1 cellular context compared by ENCODE assay signal in genomic region chr12:111757361-111758119, GRCh38.
TF ChIP-seq lines count a peak whose summit lies in the region.

No MANE protein-coding gene starts in this region.

TF ChIP-seq in K562, 482 proteins besides CTCF, POLR2A, EP300 and RAD21 (continued from another document):
- TF ChIP-seq, protein P1, sequence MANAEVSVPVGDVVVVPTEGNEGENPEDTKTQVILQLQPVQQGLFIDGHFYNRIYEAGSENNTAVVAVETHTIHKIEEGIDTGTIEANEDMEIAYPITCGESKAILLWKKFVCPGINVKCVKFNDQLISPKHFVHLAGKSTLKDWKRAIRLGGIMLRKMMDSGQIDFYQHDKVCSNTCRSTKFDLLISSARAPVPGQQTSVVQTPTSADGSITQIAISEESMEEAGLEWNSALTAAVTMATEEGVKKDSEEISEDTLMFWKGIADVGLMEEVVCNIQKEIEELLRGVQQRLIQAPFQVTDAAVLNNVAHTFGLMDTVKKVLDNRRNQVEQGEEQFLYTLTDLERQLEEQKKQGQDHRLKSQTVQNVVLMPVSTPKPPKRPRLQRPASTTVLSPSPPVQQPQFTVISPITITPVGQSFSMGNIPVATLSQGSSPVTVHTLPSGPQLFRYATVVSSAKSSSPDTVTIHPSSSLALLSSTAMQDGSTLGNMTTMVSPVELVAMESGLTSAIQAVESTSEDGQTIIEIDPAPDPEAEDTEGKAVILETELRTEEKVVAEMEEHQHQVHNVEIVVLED (CRISPR knock-in tag; IDR thresholded peaks at IDR 0.05), result no peak
- TF ChIP-seq IFI16 (CRISPR knock-in tag; IDR thresholded peaks at IDR 0.05), result no peak
- no peak for TF ChIP-seq HMG20B (CRISPR knock-in tag; IDR thresholded peaks at IDR 0.05)
- peak; percentile 53; the same call in 1 of the 2 replicates for TF ChIP-seq ZNF766 (CRISPR knock-in tag; conservative IDR thresholded peaks at IDR 0.05)
- no peak for TF ChIP-seq ZBTB33 (CRISPR knock-in tag; IDR thresholded peaks at IDR 0.05)
- no peak for TF ChIP-seq NFYB (IDR thresholded peaks at IDR 0.05; ENCODE audit: extremely low read depth, insufficient read length)
- TF ChIP-seq ETV5 (CRISPR knock-in tag; IDR thresholded peaks at IDR 0.05; ENCODE audit: low read depth), result no peak
- TF ChIP-seq L3MBTL2 (IDR thresholded peaks at IDR 0.05), result peak; percentile 22; the same call in 1 of the 2 replicates
- TF ChIP-seq NFIX (CRISPR knock-in tag; IDR thresholded peaks at IDR 0.05; ENCODE audit: low read depth), result no peak
- peak; percentile 54; the same call in 1 of the 2 replicates for TF ChIP-seq TEAD4 (IDR thresholded peaks at IDR 0.05; ENCODE audit: low read length)
- TF ChIP-seq TEAD4 (CRISPR knock-in tag; IDR thresholded peaks at IDR 0.05; ENCODE audit: borderline replicate concordance), result no peak
- no peak for TF ChIP-seq ZNF175 (CRISPR knock-in tag; IDR thresholded peaks at IDR 0.05; ENCODE audit: low read depth)
- TF ChIP-seq GATAD2A (IDR thresholded peaks at IDR 0.05), result no peak
- TF ChIP-seq DACH1 (IDR thresholded peaks at IDR 0.05; ENCODE audit: partially characterized antibody), result no peak
- TF ChIP-seq HMBOX1 (IDR thresholded peaks at IDR 0.05), result no peak
- TF ChIP-seq TEAD1 (CRISPR knock-in tag; IDR thresholded peaks at IDR 0.05), result peak in 1 of 2 experiments; percentile 19; a peak in 1 of 4 replicates
- peak; percentile 35; the same call in 1 of the 2 replicates for TF ChIP-seq NFE2 (IDR thresholded peaks at IDR 0.05; ENCODE audit: low read depth)
- TF ChIP-seq PCBP1 (IDR thresholded peaks at IDR 0.05; ENCODE audit: low read depth, low read length, poor library complexity, severe bottlenecking), result no peak
- peak; percentile 97 for TF ChIP-seq ZNF263 (CRISPR knock-in tag; IDR thresholded peaks at IDR 0.05; ENCODE audit: borderline replicate concordance)
- no peak for TF ChIP-seq RB1 (IDR thresholded peaks at IDR 0.05; ENCODE audit: low read depth)
- TF ChIP-seq ZNF165 (CRISPR knock-in tag; IDR thresholded peaks at IDR 0.05; ENCODE audit: borderline replicate concordance), result no peak
- TF ChIP-seq CTBP1 (IDR thresholded peaks at IDR 0.05; ENCODE audit: borderline replicate concordance), result peak; percentile 14; the same call in 1 of the 2 replicates
- TF ChIP-seq, protein P2, sequence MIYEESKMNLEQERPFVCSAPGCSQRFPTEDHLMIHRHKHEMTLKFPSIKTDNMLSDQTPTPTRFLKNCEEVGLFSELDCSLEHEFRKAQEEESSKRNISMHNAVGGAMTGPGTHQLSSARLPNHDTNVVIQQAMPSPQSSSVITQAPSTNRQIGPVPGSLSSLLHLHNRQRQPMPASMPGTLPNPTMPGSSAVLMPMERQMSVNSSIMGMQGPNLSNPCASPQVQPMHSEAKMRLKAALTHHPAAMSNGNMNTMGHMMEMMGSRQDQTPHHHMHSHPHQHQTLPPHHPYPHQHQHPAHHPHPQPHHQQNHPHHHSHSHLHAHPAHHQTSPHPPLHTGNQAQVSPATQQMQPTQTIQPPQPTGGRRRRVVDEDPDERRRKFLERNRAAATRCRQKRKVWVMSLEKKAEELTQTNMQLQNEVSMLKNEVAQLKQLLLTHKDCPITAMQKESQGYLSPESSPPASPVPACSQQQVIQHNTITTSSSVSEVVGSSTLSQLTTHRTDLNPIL (CRISPR knock-in tag; IDR thresholded peaks at IDR 0.05), result no peak
- TF ChIP-seq ZNF764 (CRISPR knock-in tag; IDR thresholded peaks at IDR 0.05; ENCODE audit: low read depth), result no peak
TF ChIP-seq in K562: peak in this region for 12.
